Comparison of ENCODE assay signal across 1 cellular context in genomic region chr3:128647307-128647706, GRCh38.
TF ChIP-seq lines count a peak whose summit lies in the region.

No MANE protein-coding gene starts in this region.

TF ChIP-seq in K562, 482 proteins besides CTCF, POLR2A, EP300 and RAD21:
- TF ChIP-seq ESRRB (CRISPR knock-in tag; IDR thresholded peaks at IDR 0.05; ENCODE audit: borderline replicate concordance) (no peak), ZNF121 (CRISPR knock-in tag; conservative IDR thresholded peaks at IDR 0.05) (peak; percentile 92), CREM (IDR thresholded peaks at IDR 0.05; ENCODE audit: low read depth) (no peak)
TF ChIP-seq in K562: peak in this region for 1.
